Comparison of ENCODE assay signal across 9 cellular contexts in the genomic region with DNA sequence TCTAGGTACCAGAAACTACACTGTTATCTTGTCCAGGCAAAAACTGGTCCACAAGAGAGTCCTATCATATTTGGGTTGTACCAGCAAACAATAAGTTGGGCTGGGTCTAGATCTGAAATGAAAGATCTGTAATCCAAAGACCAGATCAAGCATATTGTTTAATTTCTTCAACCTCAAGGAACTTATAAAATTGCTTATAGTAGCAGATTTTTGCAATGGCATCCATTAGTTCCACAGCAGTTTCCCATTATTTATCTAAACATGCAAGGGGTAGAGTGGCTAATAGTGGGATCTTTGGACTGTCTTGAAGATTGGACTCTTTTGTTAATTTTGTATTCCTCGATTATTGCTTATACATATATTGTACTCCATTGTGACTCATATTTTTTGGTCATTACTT. TPM values are rescaled to one million over a fixed set of nuclear protein-coding genes. Genes with fewer than 3 reads are reported as not detected.
"Had no signal": no experiment of that assay in that cellular context is flagged by ENCODE, and none has a peak within 500 bp of the region (broad histone marks: within the 10 kb centered on the region; RNA-seq: fewer than 3 reads in every experiment).

No MANE protein-coding gene starts in this region.

- ATAC-seq: GM12878 had no signal

- H3K4me3 ChIP-seq: GM12878 had no signal

- FAIRE-seq: G401.6, GM12878, GM12891, GM12892, GM18507, GM19239 had no signal

- DNase-seq: GDM1, GF-D8 had no signal

RNA-seq across cellular contexts. Expression of gene SNAP25, which starts 40.5 kb away (rescaled TPM):
- total RNA-seq: G401, GM12878 had no signal
- polyA plus RNA-seq: GM12878 had no signal
